Comparison of ENCODE assay signal across 21 cellular contexts in genomic region chr4:17241835-17242234, GRCh38.
DNase-seq lines count a peak whose midpoint lies in the region; ATAC-seq, FAIRE-seq and TF ChIP-seq lines count a peak whose summit lies in the region.
"Had no signal": no experiment of that assay in that cellular context is flagged by ENCODE, and none has a peak within 500 bp of the region (broad histone marks: within the 10 kb centered on the region; RNA-seq: fewer than 3 reads in every experiment).

No MANE protein-coding gene starts in this region.

- FAIRE-seq in astrocyte (lab: Jason Lieb, UNC) = peak; percentile 78
- FAIRE-seq: A204.1, G401.6, GM12891, GM19239, H1 had no signal

- H3K36me3 Mint-ChIP-seq in astrocyte (ENCODE audit: low read depth, unreplicated experiment) = no peaks in the 10 kb centered on the region
- H3K36me3 Mint-ChIP-seq: CD4-positive, CD25-positive, alpha-beta regulatory T cell; CD8-positive, alpha-beta memory T cell had no signal

- DNase-seq in heart left ventricle (no peak), cardiac septum (ENCODE audit: low spot score) (no peak), astrocyte (ENCODE audit: low read depth) (no peak), dermis microvascular lymphatic vessel endothelial cell (ENCODE audit: low read depth in 2 of 2) (peak; percentile 12 to 17), sigmoid colon (no peak), MM.1S (no peak)
- DNase-seq: ACHN; BE2C; C1 segment of cervical spinal cord; CD4-positive, CD25-positive, alpha-beta regulatory T cell; CD8-positive, alpha-beta memory T cell; COR-L47; DMS 273 treated with DMSO at 0.1 percent for 48 hours; DMS53; DND-41; H9 had no signal

- H3K4me1 ChIP-seq in heart left ventricle (peaks cover 0 to 12% (median 3%) of the 10 kb centered on the region in 12 donors), astrocyte (ENCODE audit: insufficient read depth, low read length) (peaks cover 3% of the 10 kb centered on the region), sigmoid colon (no peaks in the 10 kb centered on the region), MM.1S (ENCODE audit: low read length) (no peaks in the 10 kb centered on the region)
- H3K4me1 ChIP-seq: BE2C had no signal

- H3K79me2 ChIP-seq in astrocyte (ENCODE audit: insufficient read depth, low read length) = no peaks in the 10 kb centered on the region
- no peaks in the 10 kb centered on the region for H3K79me2 ChIP-seq in MM.1S (ENCODE audit: low read length)

- H3K9me2 ChIP-seq in MM.1S (replicated peaks; ENCODE audit: insufficient read depth, low read length) = no peaks in the 10 kb centered on the region

- H3F3A ChIP-seq in MM.1S (ENCODE audit: insufficient read depth, low read length) = no peaks in the 10 kb centered on the region

- TF ChIP-seq EP300 in sigmoid colon (IDR thresholded peaks at IDR 0.05) = no peak

- no peak for TF ChIP-seq POLR2A in heart left ventricle (IDR thresholded peaks at IDR 0.05)
- TF ChIP-seq POLR2A in sigmoid colon (IDR thresholded peaks at IDR 0.05) = no peak

- H3K27me3 ChIP-seq in heart left ventricle (no peaks in the 10 kb centered on the region), astrocyte (ENCODE audit: insufficient read depth, low read length) (no peaks in the 10 kb centered on the region), sigmoid colon (no peaks in the 10 kb centered on the region), MM.1S (replicated peaks; ENCODE audit: insufficient read depth, low read length) (no peaks in the 10 kb centered on the region)
- H3K27me3 ChIP-seq: BE2C had no signal

- H3K4me2 ChIP-seq in astrocyte (ENCODE audit: low read length) (no peak overlapping the region), MM.1S (ENCODE audit: low read depth, low read length) (no peak overlapping the region)

- H3K9me3 ChIP-seq in heart left ventricle (no peaks in the 10 kb centered on the region), astrocyte (ENCODE audit: insufficient read depth, low read depth, low read length) (no peaks in the 10 kb centered on the region), sigmoid colon (no peaks in the 10 kb centered on the region), MM.1S (replicated peaks; ENCODE audit: insufficient read depth, low read length) (no peaks in the 10 kb centered on the region)
- H3K9me3 ChIP-seq: BE2C had no signal

- no peaks in the 10 kb centered on the region for H3K36me3 ChIP-seq in heart left ventricle
- H3K36me3 ChIP-seq in astrocyte (ENCODE audit: insufficient read depth, low read length) = no peaks in the 10 kb centered on the region
- no peaks in the 10 kb centered on the region for H3K36me3 ChIP-seq in sigmoid colon
- H3K36me3 ChIP-seq in MM.1S (replicated peaks; ENCODE audit: insufficient read depth, low read length) = no peaks in the 10 kb centered on the region
- H3K36me3 ChIP-seq: BE2C had no signal

- peak in 3 of 4 donors; percentile 20 to 64 (median 42) for ATAC-seq in heart left ventricle

- H2AFZ ChIP-seq in astrocyte (ENCODE audit: low read depth, low read length) (no peak overlapping the region), MM.1S (ENCODE audit: low read length) (no peak overlapping the region)

- H3K4me1 Mint-ChIP-seq in astrocyte (ENCODE audit: low read depth, unreplicated experiment) = peaks cover 2% of the 10 kb centered on the region
- H3K4me1 Mint-ChIP-seq: CD8-positive, alpha-beta memory T cell had no signal

- 23 to 38% (median 27%) methylated on average over 1 of the region's 1 CpG for WGBS in heart left ventricle, 4 donors
- WGBS in sigmoid colon, 2 donors = 72 to 78% methylated on average over 1 of the region's 1 CpG

- no peaks in the 10 kb centered on the region for H3K27me3 Mint-ChIP-seq in astrocyte (ENCODE audit: low read depth, unreplicated experiment)
- H3K27me3 Mint-ChIP-seq: CD4-positive, CD25-positive, alpha-beta regulatory T cell had no signal

- H3K4me3 Mint-ChIP-seq in astrocyte (ENCODE audit: unreplicated experiment) = no peak overlapping the region
- H3K4me3 Mint-ChIP-seq: CD4-positive, CD25-positive, alpha-beta regulatory T cell; CD8-positive, alpha-beta memory T cell; H9 had no signal

- H3K4me3 ChIP-seq in heart left ventricle = no peak overlapping the region
- H3K4me3 ChIP-seq in astrocyte (ENCODE audit: insufficient read depth, low read depth, low read length) = no peak overlapping the region
- H3K4me3 ChIP-seq in sigmoid colon = no peak overlapping the region
- H3K4me3 ChIP-seq in MM.1S (ENCODE audit: low read length) = no peak overlapping the region

- TF ChIP-seq CTCF in heart left ventricle (IDR thresholded peaks at IDR 0.05) = no peak
- TF ChIP-seq CTCF in astrocyte (IDR thresholded peaks at IDR 0.05; ENCODE audit: insufficient read depth, low read depth, low read length) = no peak
- no peak for TF ChIP-seq CTCF in sigmoid colon (IDR thresholded peaks at IDR 0.05)
- no peak for TF ChIP-seq CTCF in MM.1S (IDR thresholded peaks at IDR 0.05; ENCODE audit: low read length)

- H3K9me3 Mint-ChIP-seq in astrocyte (ENCODE audit: unreplicated experiment) = no peaks in the 10 kb centered on the region
- H3K9me3 Mint-ChIP-seq: CD8-positive, alpha-beta memory T cell; H9 had no signal

- H3K27ac Mint-ChIP-seq in astrocyte (ENCODE audit: unreplicated experiment) = no peak overlapping the region
- H3K27ac Mint-ChIP-seq: CD4-positive, CD25-positive, alpha-beta regulatory T cell; CD8-positive, alpha-beta memory T cell; H9 had no signal

- H3K27ac ChIP-seq in heart left ventricle (no peak overlapping the region), astrocyte (ENCODE audit: low read depth, low read length) (no peak overlapping the region), sigmoid colon (no peak overlapping the region), MM.1S (ENCODE audit: low read length) (no peak overlapping the region)

- intact Hi-C loops in heart left ventricle (cut with DNase I) = no loop called here
- intact Hi-C loops in cardiac septum (cut with DNase I) = no loop called here
- intact Hi-C loops in sigmoid colon (cut with DNase I) = no loop called here

- H3K9ac ChIP-seq in astrocyte (ENCODE audit: low read length) (no peak overlapping the region), MM.1S (ENCODE audit: low read length) (no peak overlapping the region)

- H4K20me1 ChIP-seq in astrocyte (ENCODE audit: insufficient read depth, low read length) = no peaks in the 10 kb centered on the region
- no peaks in the 10 kb centered on the region for H4K20me1 ChIP-seq in MM.1S (ENCODE audit: insufficient read depth, low read length)

Comparison
In these comparisons a context has a peak if more than half of its experiments do, and no peak if none do; other contexts are left out.
1. DNase-seq: peak in dermis microvascular lymphatic vessel endothelial cell (2 of 2); none in heart left ventricle (0 of 5), cardiac septum (single experiment), astrocyte (single experiment), sigmoid colon (single experiment) and MM.1S (single experiment).